In genomic region chr15:63600646-63601025, GRCh38 we compare ENCODE assay signal across 8 cellular contexts. TPM values are rescaled to one million over a fixed set of nuclear protein-coding genes. Genes with fewer than 3 reads are reported as not detected.
DNase-seq lines count a peak whose midpoint lies in the region; ATAC-seq and TF ChIP-seq lines count a peak whose summit lies in the region.

No MANE protein-coding gene starts in this region.

- H3K9ac ChIP-seq in Karpas-422 (ENCODE audit: low read length) (peak overlapping the region; percentile 91), neuronal stem cell (ENCODE audit: low read depth, low read length, poor library complexity) (peak overlapping the region; percentile 92)

- peak overlapping the region; percentile 97 for H3K18ac ChIP-seq in neuronal stem cell (ENCODE audit: low read length)

- no peaks in the 10 kb centered on the region for H3K36me3 ChIP-seq in GM23338 (ENCODE audit: insufficient read depth)
- H3K36me3 ChIP-seq in Karpas-422 (ENCODE audit: insufficient read depth, low read length): no peaks in the 10 kb centered on the region
- H3K36me3 ChIP-seq in neuronal stem cell (replicated peaks in 1 of 2; ENCODE audit: control insufficient read depth in 2 of 2, insufficient read depth in 2 of 2, low read length in 2 of 2): peaks cover 0 to under 1% of the 10 kb centered on the region in 2 donors

- H3F3A ChIP-seq in GM23338 (replicated peaks; ENCODE audit: low read depth): peaks cover 9% of the 10 kb centered on the region; the same call in 1 of the 2 replicates

- H3K27ac ChIP-seq in GM23338 (ENCODE audit: low read depth): no peak overlapping the region
- peak overlapping the region; percentile 88 for H3K27ac ChIP-seq in Karpas-422 (ENCODE audit: low read length)
- no peak overlapping the region for H3K27ac ChIP-seq in foreskin keratinocyte
- H3K27ac ChIP-seq in neuronal stem cell (replicated peaks; ENCODE audit: low read length): no peak overlapping the region

- peak overlapping the region; percentile 82 for H2BK5ac ChIP-seq in neuronal stem cell (ENCODE audit: low read length)

- H2BK120ac ChIP-seq in neuronal stem cell (ENCODE audit: low read depth, low read length): no peak overlapping the region

- H3K4me3 ChIP-seq in GM23338: peak overlapping the region; percentile 77
- H3K4me3 ChIP-seq in Karpas-422 (ENCODE audit: low read length): peak overlapping the region; percentile 90
- peak overlapping the region; percentile 42 to 92 for H3K4me3 ChIP-seq in neuronal stem cell (ENCODE audit: low read length in 2 of 2)

- H3K36me3 Mint-ChIP-seq in GM23338 (ENCODE audit: low read depth): no peaks in the 10 kb centered on the region

- H4K8ac ChIP-seq in neuronal stem cell (ENCODE audit: low read depth, low read length): peak overlapping the region; percentile 49

- no peaks in the 10 kb centered on the region for H3K9me3 Mint-ChIP-seq in GM23338

- no peak overlapping the region for H3K23ac ChIP-seq in neuronal stem cell (ENCODE audit: low read depth, low read length, poor library complexity)

- H3K4me2 ChIP-seq in GM23338 (peak overlapping the region; percentile 96), Karpas-422 (ENCODE audit: low read depth, low read length, poor library complexity, severe bottlenecking) (peak overlapping the region; percentile 73), neuronal stem cell (ENCODE audit: insufficient read depth, low read length, poor library complexity, severe bottlenecking) (peak overlapping the region; percentile 97)

- peaks cover 40% of the 10 kb centered on the region for H3K27me3 Mint-ChIP-seq in GM23338 (ENCODE audit: insufficient read depth, low read depth, poor library complexity)

- WGBS in neuronal stem cell (ENCODE audit: extremely low coverage in 2 of 2, insufficient read length in 2 of 2, insufficient replicate concordance in 1 of 2), 2 donors: no CpG with 5 or more reads among the region's 58 CpGs

- H3K4me3 Mint-ChIP-seq in GM23338: peak overlapping the region; percentile 88

- no peak overlapping the region for H2BK12ac ChIP-seq in neuronal stem cell (ENCODE audit: low read length)

- H3K27me3 ChIP-seq in GM23338 (ENCODE audit: insufficient read depth): peaks cover 46% of the 10 kb centered on the region
- H3K27me3 ChIP-seq in Karpas-422 (ENCODE audit: low read length): no peaks in the 10 kb centered on the region
- no peaks in the 10 kb centered on the region for H3K27me3 ChIP-seq in foreskin keratinocyte
- peaks cover 0 to 7% (median 0%) of the 10 kb centered on the region in 3 experiments for H3K27me3 ChIP-seq in neuronal stem cell (ENCODE audit: control insufficient read depth in 3 of 3, insufficient read depth in 3 of 3, low read depth in 1 of 3, low read length in 3 of 3)

- peak overlapping the region; percentile 97 for H3K14ac ChIP-seq in neuronal stem cell (ENCODE audit: low read length)

- TF ChIP-seq CTCF in GM23338 (conservative IDR thresholded peaks at IDR 0.05; ENCODE audit: low read depth in 2 of 2) (peak in 1 of 2 experiments; percentile 28; a peak in 1 of 4 replicates), foreskin keratinocyte (conservative IDR thresholded peaks at IDR 0.05) (peak; percentile 26)

- H3K9me3 ChIP-seq in Karpas-422 (ENCODE audit: low read length) (no peaks in the 10 kb centered on the region), neuronal stem cell (replicated peaks in 1 of 2; ENCODE audit: control insufficient read depth in 2 of 2, insufficient read depth in 1 of 2, low read depth in 1 of 2, low read length in 2 of 2) (no peaks in the 10 kb centered on the region)

- no peaks in the 10 kb centered on the region for H3K79me2 ChIP-seq in GM23338 (replicated peaks; ENCODE audit: insufficient read depth)
- H3K79me2 ChIP-seq in Karpas-422 (ENCODE audit: low read length): peaks cover 17% of the 10 kb centered on the region

- no peaks in the 10 kb centered on the region for H3K79me1 ChIP-seq in neuronal stem cell (ENCODE audit: low read depth, low read length)

- H3K9me2 ChIP-seq in GM23338 (ENCODE audit: insufficient read depth): no peaks in the 10 kb centered on the region
- H3K9me2 ChIP-seq in Karpas-422 (replicated peaks; ENCODE audit: insufficient read depth, low read length): no peaks in the 10 kb centered on the region

- peaks cover 12% of the 10 kb centered on the region for H3K4me1 ChIP-seq in GM23338 (ENCODE audit: insufficient read depth)
- peaks cover 85% of the 10 kb centered on the region for H3K4me1 ChIP-seq in Karpas-422 (ENCODE audit: low read length)
- no peaks in the 10 kb centered on the region for H3K4me1 ChIP-seq in foreskin keratinocyte
- peaks cover 12 to 18% of the 10 kb centered on the region in 2 donors for H3K4me1 ChIP-seq in neuronal stem cell (ENCODE audit: control insufficient read depth in 2 of 2, insufficient read depth in 1 of 2, low read depth in 1 of 2, low read length in 2 of 2)

- no peaks in the 10 kb centered on the region for H4K20me1 ChIP-seq in GM23338 (replicated peaks; ENCODE audit: insufficient read depth)
- H4K20me1 ChIP-seq in Karpas-422 (ENCODE audit: insufficient read depth, low read depth, low read length): peaks cover 7% of the 10 kb centered on the region; the same call in 1 of the 2 replicates

- peaks cover 33% of the 10 kb centered on the region for H3K4me1 Mint-ChIP-seq in GM23338

- no peak overlapping the region for H3K27ac Mint-ChIP-seq in GM23338

- ATAC-seq in GM23338 (peak; percentile 55), foreskin keratinocyte (peak; percentile 72)

- H2AFZ ChIP-seq in GM23338: peak overlapping the region; percentile 97
- peak overlapping the region; percentile 48; the same call in 1 of the 2 replicates for H2AFZ ChIP-seq in Karpas-422 (ENCODE audit: low read length)
- peak overlapping the region; percentile 78 for H2AFZ ChIP-seq in neuronal stem cell (ENCODE audit: low read length)

- H2BK15ac ChIP-seq in neuronal stem cell (ENCODE audit: low read length): peak overlapping the region; percentile 84

- H2AK5ac ChIP-seq in neuronal stem cell (ENCODE audit: low read depth, low read length): peak overlapping the region; percentile 48

- no peak overlapping the region for H4K91ac ChIP-seq in neuronal stem cell (ENCODE audit: low read depth, low read length, poor library complexity)

- no peak overlapping the region for H3K4ac ChIP-seq in neuronal stem cell (ENCODE audit: low read length)

- DNase-seq in ELR (ENCODE audit: low read depth): peak; percentile 91
- peak; percentile 72 for DNase-seq in GM23338 (ENCODE audit: low spot score)
- DNase-seq in Karpas-422: peak; percentile 96
- peak; percentile 90 to 91 for DNase-seq in SHP77 (lab: John Stamatoyannopoulos, UW)
- DNase-seq in activated gamma-delta T cell (lab: John Stamatoyannopoulos, UW): peak; percentile 88
- DNase-seq in foreskin keratinocyte: peak; percentile 60 to 76
- DNase-seq in neuronal stem cell (ENCODE audit: low spot score): peak; percentile 74
- peak; percentile 87 for DNase-seq in stromal cell of bone marrow (ENCODE audit: low read depth)

TF ChIP-seq in GM23338, 12 proteins besides CTCF, POLR2A, EP300 and RAD21 (continues in another document):
- TF ChIP-seq CREB1 (CRISPR knock-in tag; IDR thresholded peaks at IDR 0.05; ENCODE audit: low read depth): no peak
- TF ChIP-seq JUNB (IDR thresholded peaks at IDR 0.05; ENCODE audit: unreplicated experiment): no peak
- TF ChIP-seq ETS1 (IDR thresholded peaks at IDR 0.05): no peak
- TF ChIP-seq ZNF331 (CRISPR knock-in tag; IDR thresholded peaks at IDR 0.05; ENCODE audit: low read depth): no peak
- TF ChIP-seq REST (IDR thresholded peaks at IDR 0.05; ENCODE audit: unreplicated experiment): no peak
- no peak for TF ChIP-seq EZH2phosphoT487 (IDR thresholded peaks at IDR 0.05; ENCODE audit: unreplicated experiment)

RNA-seq across cellular contexts. Expression of gene FBXL22, which starts 3.4 kb away (rescaled TPM):
- 0.19 TPM in 1 of 2 replicates, not detected in the other for total RNA-seq in GM23338 (2014; rRNA removed; shearing (Covaris generic))
- polyA plus RNA-seq in GM23338 (2016; fragmentation: Nextera tagmentation; extraction: Ambion mirVana) (0.26 and 1.2 TPM in 2 replicates), foreskin keratinocyte (0.07 and 0.13 TPM in 2 replicates)
- total RNA-seq in Karpas-422 (2014; rRNA removed; shearing (Covaris generic); ENCODE audit: low replicate concordance): 0.15 TPM in 1 of 2 replicates, not detected in the other
- total RNA-seq in foreskin keratinocyte: 0.03 and 0.21 TPM in 2 replicates
- 0.29 TPM for polyA plus RNA-seq in neuronal stem cell (2013, experiment 1 of 2)
- 0.43 TPM for polyA plus RNA-seq in neuronal stem cell (2013, experiment 2 of 2)
